22 cellular contexts compared by ENCODE assay signal in genomic region chr2:174612960-174613359, GRCh38. TPM values are rescaled to one million over a fixed set of nuclear protein-coding genes. Genes with fewer than 3 reads are reported as not detected.
DNase-seq lines count a peak whose midpoint lies in the region; ATAC-seq and TF ChIP-seq lines count a peak whose summit lies in the region.
"Had no signal": no experiment of that assay in that cellular context is flagged by ENCODE, and none has a peak within 500 bp of the region (broad histone marks: within the 10 kb centered on the region; RNA-seq: fewer than 3 reads in every experiment).

No MANE protein-coding gene starts in this region.

- POLR2A ChIA-PET in activated B cell treated with CpG ODN at 0.5 μM for 24 hours (lab: Charles Lee), result interaction anchor here (0.8 to 12.6 kb wide), 6 partner anchors 10 to 126 kb away, joined by 3 to 301 read pairs (median 4); partner anchors contain the start of genes GPR155 and WIPF1

- no peak for TF ChIP-seq CTCF in activated B cell treated with CpG ODN at 0.5 μM for 24 hours (IDR thresholded peaks at IDR 0.05)
- TF ChIP-seq CTCF in endodermal cell (conservative IDR thresholded peaks at IDR 0.05), result no peak

- H3K4me3 ChIP-seq in endodermal cell (ENCODE audit: low read length), result no peak overlapping the region
- H3K4me3 ChIP-seq: BLaER1 treated with 17β-estradiol and CSF1 and Interleukin-3, amounts not matched to agents 10 nM and 100 nM; esophagus squamous epithelium; skin epidermis; stomach had no signal

- H3K27me3 ChIP-seq in endodermal cell (ENCODE audit: control insufficient read depth, insufficient read depth, low read length, poor library complexity, severe bottlenecking), result no peaks in the 10 kb centered on the region
- H3K27me3 ChIP-seq: BLaER1 treated with 17β-estradiol and CSF1 and Interleukin-3, amounts not matched to agents 10 nM and 100 nM; esophagus squamous epithelium; stomach had no signal

- WGBS in endodermal cell (ENCODE audit: insufficient coverage in 1 of 2, insufficient read length in 1 of 2), 2 experiments, result 0% methylated on average over 1 of the region's 1 CpG

- CTCF ChIA-PET in activated B cell treated with CpG ODN at 0.5 μM for 24 hours (lab: Charles Lee), result interaction anchor here (0.8 to 1.2 kb wide), 3 partner anchors 21 to 75 kb away, joined by 3 to 7 read pairs (median 3); no protein-coding TSS in a partner anchor

- no peaks in the 10 kb centered on the region for H3K36me3 ChIP-seq in endodermal cell (ENCODE audit: control insufficient read depth, insufficient read depth, low read length)
- H3K36me3 ChIP-seq: esophagus squamous epithelium, stomach, WERI-Rb-1 had no signal

- DNase-seq in activated T-cell treated with anti-CD3 and anti-CD28 coated beads, Interleukin-2, amount 50 U/mL, for 72 hours, result no peak
- DNase-seq in activated T-cell treated with anti-CD3 and anti-CD28 coated beads, Interleukin-2, amount 50 U/mL, for 1 hour, result no peak
- DNase-seq in activated B cell treated with CpG ODN at 0.5 μM for 24 hours, result no peak
- DNase-seq in memory B cell (ENCODE audit: low spot score in 2 of 2), result no peak
- DNase-seq in activated CD8-positive, alpha-beta memory T cell treated with anti-CD3 and anti-CD28 coated beads, Interleukin-2, amount 50 U/mL, for 48 hours, result no peak
- DNase-seq in NCI-H82 (lab: John Stamatoyannopoulos, UW), result no peak
- no peak for DNase-seq in endodermal cell
- DNase-seq in COLO829 (ENCODE audit: low spot score), result no peak
- DNase-seq: activated naive CD4-positive, alpha-beta T cell treated with anti-CD3 and anti-CD28 coated beads, Interleukin-2, amount 50 U/mL, for 16 hours; DMS153; effector memory CD4-positive, alpha-beta T cell; esophagus squamous epithelium; NCI-H1048; NCI-H1930; NCI-H345; posterior cingulate gyrus; stimulated activated CD4-positive, alpha-beta T cell treated with anti-CD3 and anti-CD28 coated beads, Interleukin-2, amount 100 ng/mL, for 48 hours; stomach; WERI-Rb-1 had no signal

- H3K36me3 Mint-ChIP-seq in activated T-cell treated with anti-CD3 and anti-CD28 coated beads, Interleukin-2, amount 50 U/mL, for 72 hours (ENCODE audit: insufficient read depth in 2 of 2), result peaks cover 4 to 12% of the 10 kb centered on the region in 2 donors
- H3K36me3 Mint-ChIP-seq in activated B cell treated with CpG ODN at 0.5 μM for 24 hours (ENCODE audit: low read depth) (peaks cover 41% of the 10 kb centered on the region), memory B cell (peaks cover 12% of the 10 kb centered on the region), endodermal cell (ENCODE audit: low read depth) (no peaks in the 10 kb centered on the region)

- no peaks in the 10 kb centered on the region for H3K9me3 ChIP-seq in endodermal cell (ENCODE audit: control insufficient read depth, low read length)
- H3K9me3 ChIP-seq: BLaER1 treated with 17β-estradiol and CSF1 and Interleukin-3, amounts not matched to agents 10 nM and 100 nM; esophagus squamous epithelium; stomach had no signal

- no peaks in the 10 kb centered on the region for H3K9me3 Mint-ChIP-seq in activated T-cell treated with anti-CD3 and anti-CD28 coated beads, Interleukin-2, amount 50 U/mL, for 72 hours
- H3K9me3 Mint-ChIP-seq in activated B cell treated with CpG ODN at 0.5 μM for 24 hours, result no peaks in the 10 kb centered on the region
- H3K9me3 Mint-ChIP-seq in memory B cell, result no peaks in the 10 kb centered on the region
- no peaks in the 10 kb centered on the region for H3K9me3 Mint-ChIP-seq in endodermal cell

- peak overlapping the region; percentile 38 for H3K27ac Mint-ChIP-seq in activated T-cell treated with anti-CD3 and anti-CD28 coated beads, Interleukin-2, amount 50 U/mL, for 72 hours
- peak overlapping the region; percentile 79 for H3K27ac Mint-ChIP-seq in activated B cell treated with CpG ODN at 0.5 μM for 24 hours
- peak overlapping the region; percentile 97 for H3K27ac Mint-ChIP-seq in memory B cell
- H3K27ac Mint-ChIP-seq in endodermal cell, result no peak overlapping the region

- intact Hi-C loops in activated B cell treated with CpG ODN at 0.5 μM for 24 hours (cut with micrococcal nuclease), result loop anchor here (1.0 kb wide), 1 partner anchor 8 kb away; no protein-coding TSS in a partner anchor

- H3K9ac ChIP-seq in endodermal cell (ENCODE audit: extremely low read depth, low read length, poor library complexity, severe bottlenecking), result no peak overlapping the region
- H3K9ac ChIP-seq: BLaER1 treated with 17β-estradiol and CSF1 and Interleukin-3, amounts not matched to agents 10 nM and 100 nM had no signal

- H3K4me1 Mint-ChIP-seq in activated T-cell treated with anti-CD3 and anti-CD28 coated beads, Interleukin-2, amount 50 U/mL, for 72 hours (ENCODE audit: low read depth), result peaks cover 92% of the 10 kb centered on the region
- H3K4me1 Mint-ChIP-seq in activated B cell treated with CpG ODN at 0.5 μM for 24 hours (peaks cover 95% of the 10 kb centered on the region), memory B cell (peaks cover 58% of the 10 kb centered on the region), endodermal cell (peaks cover 17% of the 10 kb centered on the region)

- peaks cover 5% of the 10 kb centered on the region for H3K4me1 ChIP-seq in endodermal cell (ENCODE audit: control insufficient read depth, insufficient read depth, low read length)

- no peak overlapping the region for H3K4me3 Mint-ChIP-seq in activated T-cell treated with anti-CD3 and anti-CD28 coated beads, Interleukin-2, amount 50 U/mL, for 72 hours
- H3K4me3 Mint-ChIP-seq in activated B cell treated with CpG ODN at 0.5 μM for 24 hours (no peak overlapping the region), memory B cell (no peak overlapping the region), endodermal cell (no peak overlapping the region)

- no peak overlapping the region for H3K27ac ChIP-seq in endodermal cell (ENCODE audit: low read depth, low read length)
- H3K27ac ChIP-seq: BLaER1 treated with 17β-estradiol and CSF1 and Interleukin-3, amounts not matched to agents 10 nM and 100 nM; esophagus squamous epithelium; stomach; WERI-Rb-1 had no signal

- H3K27me3 Mint-ChIP-seq in activated T-cell treated with anti-CD3 and anti-CD28 coated beads, Interleukin-2, amount 50 U/mL, for 72 hours (ENCODE audit: low read depth), result no peaks in the 10 kb centered on the region
- H3K27me3 Mint-ChIP-seq in activated B cell treated with CpG ODN at 0.5 μM for 24 hours (no peaks in the 10 kb centered on the region), memory B cell (no peaks in the 10 kb centered on the region), endodermal cell (ENCODE audit: insufficient read depth) (no peaks in the 10 kb centered on the region)

- no peak for ATAC-seq in activated T-cell treated with anti-CD3 and anti-CD28 coated beads, Interleukin-2, amount 50 U/mL, for 72 hours (replicated peaks in 1 of 2)
- no peak for ATAC-seq in activated B cell treated with CpG ODN at 0.5 μM for 24 hours (ENCODE audit: low read depth)
- ATAC-seq in memory B cell (ENCODE audit: low read depth), result no peak
- ATAC-seq: Panc1 had no signal

RNA-seq across cellular contexts. Expression of gene WIPF1, which starts 15.4 kb away (rescaled TPM):
- 100 to 1,000 TPM; 198 to 237 TPM for total RNA-seq in activated T-cell treated with anti-CD3 and anti-CD28 coated beads, Interleukin-2, amount 50 U/mL, for 72 hours
- total RNA-seq in activated B cell treated with CpG ODN at 0.5 μM for 24 hours, result 293 TPM in 2 replicates
- 10 to 100 TPM; 21.5 to 28.5 TPM for total RNA-seq in endodermal cell
- polyA plus RNA-seq in endodermal cell (2013, experiment 1 of 2), result 23.5 TPM
- 24.8 TPM for polyA plus RNA-seq in endodermal cell (2013, experiment 2 of 2)
